In the genomic region with DNA sequence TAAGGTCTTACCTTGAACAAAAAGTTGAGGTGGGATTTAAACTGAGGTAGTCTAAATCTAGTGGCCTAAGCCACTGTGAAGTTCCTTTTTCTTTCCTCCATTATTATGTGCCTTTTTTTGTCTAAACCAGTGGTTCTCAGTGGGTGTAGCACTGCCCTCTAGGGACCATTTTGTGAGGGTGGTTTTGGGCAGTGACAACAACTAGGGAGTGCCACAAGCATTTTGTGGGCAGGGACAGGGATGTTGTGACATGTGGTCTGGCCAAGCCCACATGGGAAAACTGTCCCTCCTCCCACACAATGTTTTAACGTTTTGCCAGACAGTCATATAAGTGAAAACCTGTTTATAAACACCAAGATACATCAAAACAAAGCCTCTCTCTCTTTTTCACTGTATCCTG, we compare ENCODE assay signal across 8 cellular contexts.
DNase-seq lines count a peak whose midpoint lies in the region; ATAC-seq, FAIRE-seq and TF ChIP-seq lines count a peak whose summit lies in the region.

No MANE protein-coding gene starts in this region.

- no peaks in the 10 kb centered on the region for H3K36me3 ChIP-seq in DOHH2 (ENCODE audit: control insufficient read depth, low read length)
- no peaks in the 10 kb centered on the region for H3K36me3 ChIP-seq in kidney (ENCODE audit: control insufficient read depth in 1 of 2, insufficient read depth in 2 of 2, low read length in 2 of 2)

- H3K79me2 ChIP-seq in DOHH2 (ENCODE audit: control insufficient read depth, low read length): no peaks in the 10 kb centered on the region

- FAIRE-seq in kidney (lab: Jason Lieb, UNC): no peak

- H3K4me3 ChIP-seq in DOHH2 (ENCODE audit: low read length) (no peak overlapping the region), kidney (ENCODE audit: low read length in 2 of 2) (no peak overlapping the region)

- peak; percentile 66 for DNase-seq in HT1080 (ENCODE audit: low read depth)
- DNase-seq in SKM-1 (lab: John Stamatoyannopoulos, UW; ENCODE audit: unreplicated experiment): peak; percentile 3
- no peak for DNase-seq in kidney
- no peak for DNase-seq in posterior vena cava (ENCODE audit: low spot score)
- no peak for DNase-seq in T-helper 9 cell
- DNase-seq in cardiac septum (ENCODE audit: low spot score): no peak

- intact Hi-C loops in kidney (cut with DNase I) (no loop called here), posterior vena cava (cut with DNase I) (no loop called here), cardiac septum (cut with DNase I) (no loop called here)

- no peaks in the 10 kb centered on the region for H3F3A ChIP-seq in DOHH2 (ENCODE audit: control insufficient read depth, insufficient read depth)

- peak; percentile 77 for ATAC-seq in GM19463 (IDR thresholded peaks at IDR 0.05; ENCODE audit: unreplicated experiment)

- H3K4me1 ChIP-seq in DOHH2 (ENCODE audit: control insufficient read depth, low read length) (peaks cover 11% of the 10 kb centered on the region), kidney (ENCODE audit: control insufficient read depth in 1 of 2, insufficient read depth in 1 of 2, low read depth in 1 of 2, low read length in 2 of 2) (no peaks in the 10 kb centered on the region)

- H3K9me3 ChIP-seq in DOHH2 (ENCODE audit: control insufficient read depth, insufficient read depth, low read length) (no peaks in the 10 kb centered on the region), kidney (ENCODE audit: control insufficient read depth in 1 of 2, low read length in 2 of 2) (no peaks in the 10 kb centered on the region)

- H3K9me2 ChIP-seq in DOHH2 (replicated peaks; ENCODE audit: control insufficient read depth, low read length): no peaks in the 10 kb centered on the region

- H4K20me1 ChIP-seq in DOHH2 (ENCODE audit: control insufficient read depth, insufficient read depth, low read depth, low read length): no peaks in the 10 kb centered on the region

- H3K27me3 ChIP-seq in DOHH2 (ENCODE audit: control insufficient read depth, low read length): no peaks in the 10 kb centered on the region

- no peak overlapping the region for H3K27ac ChIP-seq in DOHH2 (ENCODE audit: low read depth, low read length)
- no peak overlapping the region for H3K27ac ChIP-seq in kidney (ENCODE audit: low read depth in 2 of 2, low read length in 2 of 2)

- no peak overlapping the region for H3K9ac ChIP-seq in kidney (ENCODE audit: low read length in 2 of 2)

- no peak overlapping the region for H3K4me2 ChIP-seq in DOHH2 (ENCODE audit: low read length)

- TF ChIP-seq CTCF in DOHH2 (IDR thresholded peaks at IDR 0.05; ENCODE audit: low read depth, low read length, poor library complexity, severe bottlenecking) (peak; percentile 76), kidney (IDR thresholded peaks at IDR 0.05; ENCODE audit: borderline replicate concordance, extremely low read depth, insufficient read depth) (peak; percentile 48)

Comparison
In these comparisons a context has a peak if more than half of its experiments do, and no peak if none do; other contexts are left out.
1. DNase-seq: peak in HT1080 (single experiment) and SKM-1 (single experiment); none in kidney (single experiment), posterior vena cava (single experiment), T-helper 9 cell (single experiment) and cardiac septum (single experiment).